ENCODE assay signal across 1 cellular context in the genomic region with DNA sequence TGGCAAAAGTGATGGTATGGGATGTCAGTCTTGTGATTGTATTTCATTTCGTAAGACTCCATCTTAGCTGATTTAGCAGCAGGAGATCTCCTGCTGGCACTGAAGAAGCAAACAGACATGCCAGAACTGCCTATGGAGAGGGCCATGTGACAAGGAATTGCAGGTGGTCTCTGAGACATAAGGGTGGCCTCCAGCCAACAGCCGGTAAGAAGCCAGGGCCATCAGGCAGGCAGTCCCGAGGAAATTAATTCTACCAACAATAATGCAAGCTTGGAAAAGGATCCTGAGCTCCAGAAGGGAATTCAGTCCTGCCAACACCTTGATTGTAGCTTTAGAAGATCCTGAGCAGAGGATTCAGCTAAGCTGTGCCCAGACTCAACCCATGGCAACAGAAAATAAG.
TF ChIP-seq lines count a peak whose summit lies in the region.

No MANE protein-coding gene starts in this region.

TF ChIP-seq in HCT116, 20 proteins besides CTCF, POLR2A, EP300 and RAD21:
- TF ChIP-seq EZH2 (IDR thresholded peaks at IDR 0.05) (no peak), YY1 (IDR thresholded peaks at IDR 0.05; ENCODE audit: extremely low read depth, insufficient replicate concordance, low read depth, low read length) (no peak), SIN3A (IDR thresholded peaks at IDR 0.05; ENCODE audit: low read depth) (no peak), CBX3 (IDR thresholded peaks at IDR 0.05; ENCODE audit: low read depth) (no peak), ZNF274 (IDR thresholded peaks at IDR 0.05; ENCODE audit: low read depth, low read length) (no peak), ELF1 (IDR thresholded peaks at IDR 0.05; ENCODE audit: borderline replicate concordance, low read depth) (no peak), TCF7L2 (IDR thresholded peaks at IDR 0.05; ENCODE audit: borderline replicate concordance, extremely low read depth, insufficient read depth, insufficient read length) (no peak), EGR1 (IDR thresholded peaks at IDR 0.05; ENCODE audit: low read depth) (no peak), FOSL1 (IDR thresholded peaks at IDR 0.05; ENCODE audit: low read depth) (no peak), EZH2phosphoT487 (IDR thresholded peaks at IDR 0.05; ENCODE audit: borderline replicate concordance) (no peak)
- TF ChIP-seq, protein P1, sequence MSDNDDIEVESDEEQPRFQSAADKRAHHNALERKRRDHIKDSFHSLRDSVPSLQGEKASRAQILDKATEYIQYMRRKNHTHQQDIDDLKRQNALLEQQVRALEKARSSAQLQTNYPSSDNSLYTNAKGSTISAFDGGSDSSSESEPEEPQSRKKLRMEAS (IDR thresholded peaks at IDR 0.05) = no peak
